8 cellular contexts compared by ENCODE assay signal in genomic region chr3:12287727-12288465, GRCh38. TPM values are rescaled to one million over a fixed set of nuclear protein-coding genes. Genes with fewer than 3 reads are reported as not detected.
DNase-seq lines count a peak whose midpoint lies in the region; ATAC-seq and TF ChIP-seq lines count a peak whose summit lies in the region.

No MANE protein-coding gene starts in this region.

- H2BK20ac ChIP-seq in IMR-90 (ENCODE audit: low read depth, low read length) = peak overlapping the region; percentile 72; the same call in 1 of the 2 replicates

- CTCF ChIA-PET in IMR-90 (lab: Yijun Ruan, JAX) = interaction anchor here (0.6 to 1.0 kb wide), 2 partner anchors 12 to 188 kb away, joined by 3 read pairs; no protein-coding TSS in a partner anchor
- CTCF ChIA-PET in mammary epithelial cell (lab: Charles Lee; ENCODE audit: low non-redundant PET) = no interaction called here

- ATAC-seq in IMR-90 (ENCODE audit: low read depth) = peak; percentile 87

- peak; percentile 38 for TF ChIP-seq RAD21 in IMR-90 (IDR thresholded peaks at IDR 0.05; ENCODE audit: low read length)

- H2AK5ac ChIP-seq in IMR-90 (ENCODE audit: low read depth, low read length) = 0 out of 2 replicates have a peak overlapping the region, but pooled peaks have one; percentile 29

- H3K36me3 ChIP-seq in IMR-90 (ENCODE audit: control insufficient read depth, insufficient read depth, low read length) = no peaks in the 10 kb centered on the region
- H3K36me3 ChIP-seq in mammary epithelial cell (ENCODE audit: insufficient read depth, low read length) = no peaks in the 10 kb centered on the region
- no peaks in the 10 kb centered on the region for H3K36me3 ChIP-seq in stomach smooth muscle (ENCODE audit: control insufficient read depth in 2 of 2, insufficient read depth in 2 of 2, low read length in 2 of 2)

- H3K79me1 ChIP-seq in IMR-90 (ENCODE audit: low read depth in 1 of 2, low read length in 2 of 2) = peaks cover 6 to 22% of the 10 kb centered on the region in 2 experiments; a peak in 3 of 4 replicates

- H4K5ac ChIP-seq in IMR-90 (ENCODE audit: low read depth, low read length) = peak overlapping the region; percentile 1

- H3K4me1 ChIP-seq in IMR-90 (ENCODE audit: control insufficient read depth, insufficient read depth, low read length) = peaks cover 2% of the 10 kb centered on the region
- H3K4me1 ChIP-seq in mammary epithelial cell (ENCODE audit: insufficient read depth, low read length) = peaks cover 11% of the 10 kb centered on the region
- peaks cover 4% of the 10 kb centered on the region for H3K4me1 ChIP-seq in stomach smooth muscle (ENCODE audit: control insufficient read depth, insufficient read depth, low read length)

- H3K27ac ChIP-seq in IMR-90 (ENCODE audit: insufficient read depth, low read length) (peak overlapping the region; percentile 50), mammary epithelial cell (ENCODE audit: insufficient read depth, low read depth, low read length) (no peak overlapping the region), stomach smooth muscle (ENCODE audit: low read length) (no peak overlapping the region)

- peak overlapping the region; percentile 90 for H2BK120ac ChIP-seq in IMR-90 (ENCODE audit: low read depth, low read length)

- no peaks in the 10 kb centered on the region for H3K27me3 ChIP-seq in IMR-90 (ENCODE audit: control insufficient read depth, insufficient read depth, low read length)
- H3K27me3 ChIP-seq in mammary epithelial cell (ENCODE audit: insufficient read depth, low read length) = peaks cover 9% of the 10 kb centered on the region
- H3K27me3 ChIP-seq in stomach smooth muscle (ENCODE audit: control insufficient read depth in 1 of 2, insufficient read depth in 2 of 2, low read length in 2 of 2) = peaks cover 9 to 23% of the 10 kb centered on the region in 2 donors

- H3K23ac ChIP-seq in IMR-90 (ENCODE audit: low read depth, low read length) = no peak overlapping the region

- peaks cover 9% of the 10 kb centered on the region; the same call in 1 of the 2 replicates for H3K9me1 ChIP-seq in IMR-90 (ENCODE audit: insufficient read depth, low read length)

- BruUV-seq in IMR-90 (replicated peaks; lab: Mats Ljungman, UMichigan) = no TSS peak
- no TSS peak for BruUV-seq in mammary epithelial cell (replicated peaks; lab: Mats Ljungman, UMichigan)

- H2BK5ac ChIP-seq in IMR-90 (ENCODE audit: low read depth, low read length, poor library complexity, severe bottlenecking) = peak overlapping the region; percentile 78

- in situ Hi-C loops in IMR-90 (cut with MboI; ENCODE audit: low sequenced_read_pairs) (no loop called here), mammary epithelial cell (cut with MboI; ENCODE audit: low sequenced_read_pairs in 2 of 2) (no loop called here)

- POLR2A ChIA-PET in IMR-90 (lab: Charles Lee; ENCODE audit: unreplicated experiment) = no interaction called here

- H2AK9ac ChIP-seq in IMR-90 (replicated peaks; ENCODE audit: low read depth, low read length, poor library complexity) = peak overlapping the region; percentile 88

- peak overlapping the region; percentile 49 for H3K4ac ChIP-seq in IMR-90 (ENCODE audit: low read depth, low read length)

- no peaks in the 10 kb centered on the region for H3K79me2 ChIP-seq in mammary epithelial cell (ENCODE audit: insufficient read depth, low read length)

- TF ChIP-seq CTCF in IMR-90 (conservative IDR thresholded peaks at IDR 0.05; ENCODE audit: low read depth, low read length) (no peak), mammary epithelial cell (conservative IDR thresholded peaks at IDR 0.05 in 1 of 2, IDR thresholded peaks at IDR 0.05 in 1 of 2; ENCODE audit: extremely low read depth in 1 of 2, insufficient read depth in 1 of 2, low read depth in 1 of 2, low read length in 2 of 2) (no peak)

- H3K4me2 ChIP-seq in IMR-90 (ENCODE audit: low read depth, low read length) (peak overlapping the region; percentile 96), mammary epithelial cell (ENCODE audit: insufficient read depth, low read depth, low read length) (peak overlapping the region; percentile 94)

- H3K18ac ChIP-seq in IMR-90 (ENCODE audit: low read depth, low read length) = peak overlapping the region; percentile 5

- dilution Hi-C loops in IMR-90 (cut with HindIII; ENCODE audit: low sequenced_read_pairs, unreplicated experiment) (no loop called here), mammary epithelial cell (cut with HindIII; ENCODE audit: low sequenced_read_pairs) (no loop called here)

- DNase-seq in Daoy (ENCODE audit: low read depth) = peak; percentile 49
- DNase-seq in IMR-90 = no peak
- no peak for DNase-seq in mammary epithelial cell
- DNase-seq in kidney tubule cell (ENCODE audit: low spot score) = peak; percentile 49
- DNase-seq in pons (ENCODE audit: low spot score) = no peak
- no peak for DNase-seq in NCI-H1436 (lab: John Stamatoyannopoulos, UW)
- no peak for DNase-seq in HUDEP-2 (lab: John Stamatoyannopoulos, UW; ENCODE audit: unreplicated experiment in 76 of 76)

- H4K20me1 ChIP-seq in IMR-90 (ENCODE audit: insufficient read depth, low read length) (no peaks in the 10 kb centered on the region), mammary epithelial cell (ENCODE audit: insufficient read depth, low read length) (no peaks in the 10 kb centered on the region)

- intact Hi-C loops in IMR-90 (cut with micrococcal nuclease) = loop anchor here (1.0 to 5.0 kb wide), 4 partner anchors 96 to 191 kb away; no protein-coding TSS in a partner anchor
- intact Hi-C loops in mammary epithelial cell (cut with micrococcal nuclease) = loop anchor here (5.0 kb wide), 1 partner anchor 189 kb away; no protein-coding TSS in a partner anchor

- peak overlapping the region; percentile 98 for H2AFZ ChIP-seq in IMR-90 (replicated peaks; ENCODE audit: low read length, poor library complexity)
- peak overlapping the region; percentile 83 for H2AFZ ChIP-seq in mammary epithelial cell (ENCODE audit: low read depth, low read length)

- peak overlapping the region; percentile 53 for H3K14ac ChIP-seq in IMR-90 (replicated peaks; ENCODE audit: low read depth, low read length)

- H3K4me3 ChIP-seq in IMR-90 (ENCODE audit: insufficient read depth, low read depth, low read length) = peak overlapping the region; percentile 95
- H3K4me3 ChIP-seq in mammary epithelial cell (replicated peaks in 1 of 3; ENCODE audit: insufficient read depth in 1 of 3, low read depth in 2 of 3, low read length in 3 of 3) = peak overlapping the region; percentile 55 to 57 (median 57)
- peak overlapping the region; percentile 65 to 74 for H3K4me3 ChIP-seq in stomach smooth muscle (ENCODE audit: low read length in 2 of 2)

- no peak overlapping the region; the same call in 2 of the 3 replicates for H2BK15ac ChIP-seq in IMR-90 (ENCODE audit: low read depth, low read length)

- peak overlapping the region; percentile 41; the same call in 1 of the 2 replicates for H3K56ac ChIP-seq in IMR-90 (ENCODE audit: extremely low read depth, insufficient read depth, low read length)

- TF ChIP-seq POLR2A in IMR-90 (IDR thresholded peaks at IDR 0.05; ENCODE audit: low read depth, low read length) = no peak

- WGBS in IMR-90 (ENCODE audit: extremely low coverage in 2 of 2, insufficient read length in 1 of 2), 2 experiments = 0% methylated on average over 26 of the region's 100 CpGs; no CpG with 5 or more reads in 1 of the 2 experiments
- WGBS in mammary epithelial cell (ENCODE audit: low coverage, missing lambda C conversion rate) = under 1% methylated on average over 16 of the region's 100 CpGs

- peak overlapping the region; percentile 83 for H4K91ac ChIP-seq in IMR-90 (ENCODE audit: insufficient read depth, low read depth, low read length)

- peak overlapping the region; percentile 36 to 86; a peak in 2 of 4 replicates for H4K8ac ChIP-seq in IMR-90 (ENCODE audit: low read depth in 2 of 2, low read length in 2 of 2)

- H3K9me3 ChIP-seq in IMR-90 (ENCODE audit: control insufficient read depth, insufficient read depth, low read length) = no peaks in the 10 kb centered on the region
- H3K9me3 ChIP-seq in mammary epithelial cell (replicated peaks; ENCODE audit: insufficient read depth, low read length) = no peaks in the 10 kb centered on the region
- no peaks in the 10 kb centered on the region for H3K9me3 ChIP-seq in stomach smooth muscle (ENCODE audit: control insufficient read depth in 2 of 2, low read length in 2 of 2)

- H3K9ac ChIP-seq in IMR-90 (ENCODE audit: low read depth, low read length) (peak overlapping the region; percentile 93), mammary epithelial cell (ENCODE audit: insufficient read depth, low read length) (no peak overlapping the region), stomach smooth muscle (ENCODE audit: low read length in 2 of 2) (peak overlapping the region; percentile 48 to 68)

TF ChIP-seq in IMR-90, 13 proteins besides CTCF, POLR2A, EP300 and RAD21:
- TF ChIP-seq SMC3 (IDR thresholded peaks at IDR 0.05; ENCODE audit: low read depth, low read length) (peak; percentile 12; the same call in 1 of the 2 replicates), NFE2L2 (IDR thresholded peaks at IDR 0.05; ENCODE audit: low read depth, low read length) (no peak), BHLHE40 (IDR thresholded peaks at IDR 0.05; ENCODE audit: low read depth, low read length) (no peak), FOS (IDR thresholded peaks at IDR 0.05; ENCODE audit: low read depth, low read length) (no peak), USF2 (IDR thresholded peaks at IDR 0.05; ENCODE audit: low read depth, low read length) (no peak), MAFK (IDR thresholded peaks at IDR 0.05; ENCODE audit: low read depth, low read length) (no peak)

RNA-seq across cellular contexts. Expression of gene PPARG, which starts 1.0 kb away (rescaled TPM):
- 67.2 and 76.2 TPM in 2 replicates for total RNA-seq in Daoy (2014; rRNA removed; shearing (Covaris generic))
- total RNA-seq in IMR-90 (2012; rRNA removed) (21.9 and 23.8 TPM in 2 replicates), mammary epithelial cell (under 1 TPM; 0.17 to 0.54 TPM)
- polyA plus RNA-seq in IMR-90 (2012; rRNA removed) (11.2 and 11.5 TPM in 2 replicates), mammary epithelial cell (0.45 TPM)
- 5.5 and 9.1 TPM in 2 replicates for polyA plus RNA-seq in IMR-90 (2012; cell fraction: cytosol; rRNA removed)
- polyA plus RNA-seq in IMR-90 (2012; cell fraction: nucleus; rRNA removed; ENCODE audit: low replicate concordance) = 2.9 and 14.1 TPM in 2 replicates
- polyA minus RNA-seq in mammary epithelial cell = 0.62 TPM

Comparison
In these comparisons a context has a peak if more than half of its experiments do, and no peak if none do; other contexts are left out.
1. DNase-seq: peak in Daoy (single experiment) and kidney tubule cell (single experiment); none in IMR-90 (single experiment), mammary epithelial cell (single experiment), pons (single experiment), NCI-H1436 (single experiment) and HUDEP-2 (0 of 76).
2. RNA of gene PPARG, which starts 1.0 kb away (total RNA-seq): 67.2 to 76.2 TPM in Daoy and 21.9 to 23.8 TPM in IMR-90; 0.17 to 0.54 TPM in mammary epithelial cell; every median in the first group is over 10 times any median in the second.
3. Peak in every context shown above with its lines, with median percentiles within 50 percentile points of each other: H3K4me3 ChIP-seq.